10 cellular contexts compared by ENCODE assay signal in genomic region chr17:64449545-64449944, GRCh38. TPM values are rescaled to one million over a fixed set of nuclear protein-coding genes. Genes with fewer than 3 reads are reported as not detected.
DNase-seq lines count a peak whose midpoint lies in the region; ATAC-seq and TF ChIP-seq lines count a peak whose summit lies in the region.
"Had no signal": no experiment of that assay in that cellular context is flagged by ENCODE, and none has a peak within 500 bp of the region (broad histone marks: within the 10 kb centered on the region; RNA-seq: fewer than 3 reads in every experiment).

No MANE protein-coding gene starts in this region.

- TF ChIP-seq POLR2A in adrenal gland (IDR thresholded peaks at IDR 0.05), result no peak
- TF ChIP-seq POLR2A in upper lobe of left lung (IDR thresholded peaks at IDR 0.05), result no peak

- H3K36me3 ChIP-seq in adrenal gland (replicated peaks in 1 of 2) (no peaks in the 10 kb centered on the region), left lung (peaks cover 0 to 22% of the 10 kb centered on the region in 2 donors), upper lobe of left lung (no peaks in the 10 kb centered on the region)

- ATAC-seq in left lung (peak; percentile 51), upper lobe of left lung (ENCODE audit: low FRiP score in 2 of 2) (peak in 1 of 2 donors; percentile 68), GM21529 (IDR thresholded peaks at IDR 0.05; ENCODE audit: unreplicated experiment) (no peak)

- H3K27ac ChIP-seq in adrenal gland, result peak overlapping the region in 3 of 5 donors; percentile 44 to 73 (median 64)
- H3K27ac ChIP-seq in left lung, result peak overlapping the region; percentile 89 to 94
- peak overlapping the region; percentile 68 to 87 (median 79) for H3K27ac ChIP-seq in upper lobe of left lung

- TF ChIP-seq EP300 in upper lobe of left lung (IDR thresholded peaks at IDR 0.05), result no peak

- no peak for TF ChIP-seq CTCF in adrenal gland (IDR thresholded peaks at IDR 0.05)
- TF ChIP-seq CTCF in left lung (IDR thresholded peaks at IDR 0.05), result no peak
- no peak for TF ChIP-seq CTCF in upper lobe of left lung (IDR thresholded peaks at IDR 0.05)
- no peak for TF ChIP-seq CTCF in GM10248 (IDR thresholded peaks at IDR 0.05; ENCODE audit: control extremely low read depth, extremely low read depth, low read depth, missing control alignments)

- H3K9me3 ChIP-seq in adrenal gland (replicated peaks in 1 of 3), result no peaks in the 10 kb centered on the region
- H3K9me3 ChIP-seq in left lung, result no peaks in the 10 kb centered on the region
- no peaks in the 10 kb centered on the region for H3K9me3 ChIP-seq in upper lobe of left lung

- H3K4me3 ChIP-seq in adrenal gland, result peak overlapping the region in 1 of 4 donors; percentile 33
- peak overlapping the region; percentile 2 to 34 for H3K4me3 ChIP-seq in left lung
- peak overlapping the region in 2 of 4 donors; percentile 9 to 26 for H3K4me3 ChIP-seq in upper lobe of left lung

- H3K27me3 ChIP-seq in adrenal gland (no peaks in the 10 kb centered on the region), left lung (no peaks in the 10 kb centered on the region), upper lobe of left lung (no peaks in the 10 kb centered on the region)

- H3K4me1 ChIP-seq in adrenal gland (replicated peaks in 1 of 2) (no peaks in the 10 kb centered on the region), left lung (peaks cover 0 to 53% of the 10 kb centered on the region in 2 donors), upper lobe of left lung (peaks cover 0 to 10% (median 5%) of the 10 kb centered on the region in 4 donors)

- intact Hi-C loops in adrenal gland (cut with DNase I) (no loop called here), left lung (cut with DNase I) (no loop called here), head of caudate nucleus (cut with DNase I) (no loop called here)

- CTCF ChIA-PET in GM10248 (lab: Yijun Ruan, JAX), result interaction anchor here (0.8 to 5.5 kb wide), 2 partner anchors 9 to 29 kb away, joined by 4 to 29 read pairs; no protein-coding TSS in a partner anchor

- DNase-seq in MV-4-11 (lab: John Stamatoyannopoulos, UW) (peak; percentile 88), adrenal gland (no peak), left lung (no peak), upper lobe of left lung (no peak), head of caudate nucleus (no peak), GM10248 (ENCODE audit: extremely low spot score) (no peak)
- DNase-seq: activated CD4-positive, alpha-beta memory T cell treated with anti-CD3 and anti-CD28 coated beads, Interleukin-2, amount 10 ng/mL, durations not matched to agents 7 days and 5 days; H7; NCI-H1436 had no signal

- 67 to 74% (median 70%) methylated on average over 3 of the region's 3 CpGs for WGBS in adrenal gland, 4 donors
- WGBS in upper lobe of left lung, 2 donors, result 68 to 79% methylated on average over 3 of the region's 3 CpGs

- POLR2A ChIA-PET in GM10248 (lab: Yijun Ruan, JAX), result no interaction called here

RNA-seq across cellular contexts. Expression of gene MILR1, which starts 0.6 kb away (rescaled TPM):
- total RNA-seq in adrenal gland (10 to 100 TPM in 6 of 8 donors, 1 to 10 TPM in 2; 6.4 to 28.0 (median 19.2) TPM), left lung (10 to 100 TPM; 17.3 to 34.4 TPM), upper lobe of left lung (10 to 100 TPM in 3 of 6 donors, 1 to 10 TPM in 3; 6.3 to 22.9 (median 10.2) TPM)
- polyA plus RNA-seq in adrenal gland, result 10 to 100 TPM in 1 of 3 donors, 1 to 10 TPM in 2; 6.2 to 17.2 (median 9.1) TPM

RNA-seq across cellular contexts. Expression of gene POLG2, which starts 47.3 kb away (rescaled TPM):
- total RNA-seq in adrenal gland (10 to 100 TPM in 4 of 8 donors, 1 to 10 TPM in 4; 3.1 to 28.7 (median 8.9) TPM), left lung (10 to 100 TPM; 12.6 to 12.8 TPM), upper lobe of left lung (10 to 100 TPM in 5 of 6 donors, 1 to 10 TPM in 1; 4.1 to 25.2 (median 12.6) TPM)
- polyA plus RNA-seq in adrenal gland, result 10 to 100 TPM in 2 of 3 donors, 1 to 10 TPM in 1; 7.6 to 14.7 (median 11.1) TPM

RNA-seq across cellular contexts. Expression of gene DDX5, which starts 56.5 kb away (rescaled TPM):
- total RNA-seq in adrenal gland (1,000 to 10,000 TPM in 4 of 8 donors, 100 to 1,000 TPM in 4; 315 to 1,846 (median 957) TPM), left lung (100 to 1,000 TPM; 712 to 729 TPM), upper lobe of left lung (1,000 to 10,000 TPM in 1 of 6 donors, 100 to 1,000 TPM in 5; 554 to 1,286 (median 754) TPM)
- polyA plus RNA-seq in adrenal gland, result 1,000 to 10,000 TPM in 2 of 3 donors, 100 to 1,000 TPM in 1; 829 to 1,098 (median 1,016) TPM

RNA-seq across cellular contexts. Expression of gene CEP95, which starts 57.2 kb away (rescaled TPM):
- total RNA-seq in adrenal gland, result 10 to 100 TPM in 7 of 8 donors, 1 to 10 TPM in 1; 7.7 to 31.3 (median 18.3) TPM
- polyA plus RNA-seq in adrenal gland, result 100 to 1,000 TPM in 1 of 3 donors, 10 to 100 TPM in 2; 23.8 to 114 (median 66.5) TPM
- total RNA-seq in left lung, result 10 to 100 TPM; 21.2 to 26.3 TPM
- 100 to 1,000 TPM in 1 of 6 donors, 10 to 100 TPM in 5; 24.3 to 168 (median 35.7) TPM for total RNA-seq in upper lobe of left lung

RNA-seq across cellular contexts. Expression of gene PECAM1, which starts 58.9 kb away (rescaled TPM):
- total RNA-seq in adrenal gland (100 to 1,000 TPM in 3 of 8 donors, 10 to 100 TPM in 5; 32.1 to 119 (median 76.7) TPM), left lung (100 to 1,000 TPM; 308 to 476 TPM), upper lobe of left lung (100 to 1,000 TPM; 142 to 635 (median 351) TPM)
- polyA plus RNA-seq in adrenal gland, result 10 to 100 TPM; 11.6 to 46.0 (median 27.6) TPM
